8 cellular contexts compared by ENCODE assay signal in genomic region chr14:39175445-39176262, GRCh38. TPM values are rescaled to one million over a fixed set of nuclear protein-coding genes. Genes with fewer than 3 reads are reported as not detected.
DNase-seq lines count a peak whose midpoint lies in the region; ATAC-seq and TF ChIP-seq lines count a peak whose summit lies in the region.

No MANE protein-coding gene starts in this region.

- peaks cover 29% of the 10 kb centered on the region for H3K36me3 Mint-ChIP-seq in T-cell

- ATAC-seq in GM19351 (IDR thresholded peaks at IDR 0.05; ENCODE audit: unreplicated experiment) (peak; percentile 4), HG03442 (IDR thresholded peaks at IDR 0.05; ENCODE audit: unreplicated experiment) (peak; percentile 3), T-cell (replicated peaks in 1 of 4) (peak; percentile 6 to 8 (median 6))

- peak overlapping the region; percentile 92 for H3K4me3 ChIP-seq in endocrine pancreas (ENCODE audit: control insufficient read depth, insufficient read depth, low read length)
- peak overlapping the region; percentile 96 to 99 for H3K4me3 ChIP-seq in mucosa of rectum (ENCODE audit: low read length in 2 of 2)
- peak overlapping the region; percentile 78 to 86 for H3K4me3 ChIP-seq in tibial artery

- H3K9ac ChIP-seq in endocrine pancreas (ENCODE audit: control insufficient read depth, insufficient read depth, low read length) (peak overlapping the region; percentile 97), mucosa of rectum (ENCODE audit: low read depth in 1 of 2, low read length in 2 of 2) (peak overlapping the region; percentile 96 to 99)

- peak overlapping the region; percentile 95 to 100 (median 99) for H3K4me3 Mint-ChIP-seq in T-cell

- peaks cover 42 to 51% (median 46%) of the 10 kb centered on the region in 3 donors for H3K4me1 Mint-ChIP-seq in T-cell

- peak; percentile 72 for DNase-seq in COLO668 (lab: John Stamatoyannopoulos, UW; ENCODE audit: unreplicated experiment)
- peak in 3 of 34 experiments; percentile 5 to 8 (median 6) for DNase-seq in T-cell
- DNase-seq in tibial artery = no peak
- DNase-seq in NCI-H2107 treated with DMSO at 0.1 percent for 48 hours (lab: John Stamatoyannopoulos, UW; ENCODE audit: unreplicated experiment) = no peak

- no peaks in the 10 kb centered on the region for H3K27me3 Mint-ChIP-seq in T-cell

- peak overlapping the region; percentile 94 to 96 for H3K27ac ChIP-seq in mucosa of rectum (ENCODE audit: low read depth in 2 of 2, low read length in 2 of 2)
- H3K27ac ChIP-seq in tibial artery = peak overlapping the region; percentile 84 to 90

- H3K27ac Mint-ChIP-seq in T-cell = peak overlapping the region; percentile 99 to 100

- intact Hi-C loops in tibial artery (cut with DNase I; ENCODE audit: low total_unique reads) = loop anchor here (2.0 kb wide), 1 partner anchor 91 kb away; no protein-coding TSS in a partner anchor

- H3K36me3 ChIP-seq in endocrine pancreas (ENCODE audit: control insufficient read depth, insufficient read depth, low read length) (peaks cover 2% of the 10 kb centered on the region), mucosa of rectum (ENCODE audit: control insufficient read depth in 2 of 2, insufficient read depth in 2 of 2, low read length in 2 of 2) (peaks cover 30 to 34% of the 10 kb centered on the region in 2 donors), tibial artery (peaks cover 42 to 45% (median 43%) of the 10 kb centered on the region in 3 donors)

- TF ChIP-seq CTCF in tibial artery (IDR thresholded peaks at IDR 0.05) = no peak

- CTCF ChIA-PET in T-cell (lab: Charles Lee) = interaction anchor here (0.6 to 0.9 kb wide), 3 partner anchors 9 to 1098 kb away, joined by 3 to 6 read pairs (median 3); no protein-coding TSS in a partner anchor

- H3K27me3 ChIP-seq in endocrine pancreas (ENCODE audit: control insufficient read depth, insufficient read depth, low read length) (no peaks in the 10 kb centered on the region), mucosa of rectum (ENCODE audit: control insufficient read depth in 2 of 2, insufficient read depth in 2 of 2, low read length in 2 of 2) (no peaks in the 10 kb centered on the region), tibial artery (no peaks in the 10 kb centered on the region)

- H3K4me1 ChIP-seq in endocrine pancreas (ENCODE audit: control insufficient read depth, insufficient read depth, low read length) (peaks cover 12% of the 10 kb centered on the region), mucosa of rectum (ENCODE audit: control insufficient read depth in 2 of 2, insufficient read depth in 2 of 2, low read length in 2 of 2) (peaks cover 7 to 8% of the 10 kb centered on the region in 2 donors), tibial artery (peaks cover 0 to 24% (median 16%) of the 10 kb centered on the region in 4 donors)

- H3K9me3 Mint-ChIP-seq in T-cell = no peaks in the 10 kb centered on the region

- POLR2A ChIA-PET in T-cell (lab: Charles Lee) = interaction anchor here (0.6 to 1.4 kb wide), 9 partner anchors 25 to 256 kb away, joined by 3 to 6 read pairs (median 4); partner anchors contain the start of genes GEMIN2 (in 2 of the 2), SEC23A (in 2 of the 2) and FBXO33 (in 1 of the 2)

- H3K9me3 ChIP-seq in endocrine pancreas (ENCODE audit: control insufficient read depth, low read length) (no peaks in the 10 kb centered on the region), mucosa of rectum (ENCODE audit: control insufficient read depth in 2 of 2, low read length in 2 of 2) (no peaks in the 10 kb centered on the region), tibial artery (no peaks in the 10 kb centered on the region)

RNA-seq across cellular contexts. Expression of gene PNN, which starts 0.6 kb away (rescaled TPM):
- 100 to 1,000 TPM in 2 of 5 donors, 10 to 100 TPM in 3; 80.2 to 136 (median 94.4) TPM for total RNA-seq in T-cell

RNA-seq across cellular contexts. Expression of gene TRAPPC6B, which starts 5.5 kb away (rescaled TPM):
- 10 to 100 TPM; 14.9 to 34.3 (median 30.1) TPM for total RNA-seq in T-cell

RNA-seq across cellular contexts. Expression of gene MIA2, which starts 58.1 kb away (rescaled TPM):
- total RNA-seq in T-cell = 10 to 100 TPM; 24.8 to 28.3 (median 25.5) TPM
